17 cellular contexts compared by ENCODE assay signal in the genomic region with DNA sequence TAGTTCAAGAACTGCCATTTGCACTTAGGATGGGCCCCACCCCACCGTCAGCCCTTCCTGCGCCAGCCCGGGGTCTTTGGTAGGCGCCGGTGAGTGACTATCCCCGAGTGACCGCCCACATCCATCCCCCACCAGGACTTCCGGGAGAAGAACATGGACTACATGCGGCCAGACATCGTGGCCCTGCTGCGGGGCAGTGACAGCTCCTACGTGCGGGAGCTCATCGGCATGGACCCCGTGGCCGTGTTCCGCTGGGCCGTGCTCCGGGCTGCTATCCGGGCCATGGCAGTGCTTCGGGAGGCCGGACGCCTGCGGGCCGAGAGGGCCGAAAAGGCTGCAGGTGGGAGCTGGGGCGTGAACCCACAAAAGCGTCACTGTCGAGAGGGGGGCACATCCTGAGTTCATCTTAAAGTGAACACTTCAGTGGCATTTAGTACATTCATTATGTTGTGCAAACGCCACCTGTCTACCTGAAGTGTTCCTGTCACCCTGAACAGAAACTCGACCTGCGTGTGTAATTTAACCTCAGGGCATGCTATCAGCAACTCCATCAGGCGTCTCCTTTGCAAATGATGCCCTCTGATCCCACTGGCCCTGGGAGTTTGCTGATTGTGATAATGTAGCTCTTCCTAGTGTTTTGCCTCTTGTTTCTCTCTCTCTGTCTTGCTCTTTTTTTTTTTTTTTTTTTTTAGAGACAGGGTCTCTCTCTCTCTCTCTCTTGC. TPM values are rescaled to one million over a fixed set of nuclear protein-coding genes. Genes with fewer than 3 reads are reported as not detected.
DNase-seq lines count a peak whose midpoint lies in the region; ATAC-seq and TF ChIP-seq lines count a peak whose summit lies in the region.
"Had no signal": no experiment of that assay in that cellular context is flagged by ENCODE, and none has a peak within 500 bp of the region (broad histone marks: within the 10 kb centered on the region; RNA-seq: fewer than 3 reads in every experiment).

No MANE protein-coding gene starts in this region.

- no peak overlapping the region for H4K8ac ChIP-seq in mesendoderm (ENCODE audit: low read depth, low read length)

- no peak overlapping the region for H3K9ac ChIP-seq in mesendoderm (ENCODE audit: low read length)
- H3K9ac ChIP-seq: BLaER1 treated with 17β-estradiol and CSF1 and Interleukin-3, amounts not matched to agents 10 nM and 100 nM had no signal

- no peak overlapping the region for H3K4me3 Mint-ChIP-seq in activated CD4-positive, alpha-beta T cell treated with anti-CD3 and anti-CD28 coated beads, Interleukin-2, amount 10 ng/mL, durations not matched to agents 24 days and 14 days
- no peak overlapping the region for H3K4me3 Mint-ChIP-seq in T-helper 17 cell

- no peak overlapping the region for H3K23ac ChIP-seq in mesendoderm (ENCODE audit: low read length)

- no peaks in the 10 kb centered on the region for H3K79me1 ChIP-seq in mesendoderm (ENCODE audit: low read length)

- TF ChIP-seq CTCF in GM13976 (IDR thresholded peaks at IDR 0.05; ENCODE audit: borderline replicate concordance, control extremely low read depth, extremely low read depth, insufficient read depth, missing control alignments): no peak

- in situ Hi-C loops in GM13976 (cut with MboI; ENCODE audit: low sequenced_read_pairs, unreplicated experiment): no loop called here

- WGBS in mesendoderm (ENCODE audit: extremely low coverage, insufficient coverage, low lambda C conversion rate): no CpG with 5 or more reads among the region's 33 CpGs

- H3K4me3 ChIP-seq in mesendoderm (ENCODE audit: low read length): no peak overlapping the region
- H3K4me3 ChIP-seq: BLaER1 treated with 17β-estradiol and CSF1 and Interleukin-3, amounts not matched to agents 10 nM and 100 nM; heart right ventricle; left lung; SJCRH30; thyroid gland had no signal

- no peaks in the 10 kb centered on the region for H3K4me1 ChIP-seq in mesendoderm (ENCODE audit: control insufficient read depth, low read depth, low read length)
- H3K4me1 ChIP-seq: heart right ventricle, SJCRH30, thyroid gland had no signal

- H3K9me3 Mint-ChIP-seq in activated CD4-positive, alpha-beta T cell treated with anti-CD3 and anti-CD28 coated beads, Interleukin-2, amount 10 ng/mL, durations not matched to agents 24 days and 14 days: no peaks in the 10 kb centered on the region

- no peak overlapping the region for H3K4ac ChIP-seq in mesendoderm (ENCODE audit: low read depth, low read length)

- no peaks in the 10 kb centered on the region for H3K79me2 ChIP-seq in mesendoderm (ENCODE audit: control insufficient read depth, insufficient read depth, low read length)

- H2BK5ac ChIP-seq in mesendoderm (ENCODE audit: low read length): no peak overlapping the region

- no peak overlapping the region for H3K27ac ChIP-seq in mesendoderm (ENCODE audit: low read depth, low read length)
- H3K27ac ChIP-seq: heart right ventricle, SJCRH30, thyroid gland had no signal

- H2AK5ac ChIP-seq in mesendoderm (ENCODE audit: low read length): no peak overlapping the region

- ATAC-seq in T-helper 17 cell: no peak
- no peak for ATAC-seq in GM18520 (IDR thresholded peaks at IDR 0.05; ENCODE audit: unreplicated experiment)
- no peak for ATAC-seq in HG03135 (IDR thresholded peaks at IDR 0.05; ENCODE audit: unreplicated experiment)

- peaks cover 4% of the 10 kb centered on the region for H3K36me3 ChIP-seq in mesendoderm (ENCODE audit: control insufficient read depth, insufficient read depth, low read length)

- no peaks in the 10 kb centered on the region for H3K9me3 ChIP-seq in T-helper 17 cell (ENCODE audit: control insufficient read depth, low read length, poor library complexity, severe bottlenecking)
- H3K9me3 ChIP-seq: BLaER1 treated with 17β-estradiol and CSF1 and Interleukin-3, amounts not matched to agents 10 nM and 100 nM; heart right ventricle; left lung; neutrophil; SJCRH30; thyroid gland had no signal

- no peak overlapping the region for H3K4me2 ChIP-seq in mesendoderm (ENCODE audit: low read length)

- no peak overlapping the region for H2BK15ac ChIP-seq in mesendoderm (replicated peaks; ENCODE audit: low read depth)

- H3K27me3 Mint-ChIP-seq in activated CD4-positive, alpha-beta T cell treated with anti-CD3 and anti-CD28 coated beads, Interleukin-2, amount 10 ng/mL, durations not matched to agents 24 days and 14 days: no peaks in the 10 kb centered on the region
- no peaks in the 10 kb centered on the region for H3K27me3 Mint-ChIP-seq in T-helper 17 cell

- no peak overlapping the region for H3K18ac ChIP-seq in mesendoderm (ENCODE audit: low read length)

- no peak overlapping the region for H4K5ac ChIP-seq in mesendoderm (ENCODE audit: low read length)

- H3K4me1 Mint-ChIP-seq in activated CD4-positive, alpha-beta T cell treated with anti-CD3 and anti-CD28 coated beads, Interleukin-2, amount 10 ng/mL, durations not matched to agents 24 days and 14 days: peaks cover 11% of the 10 kb centered on the region
- H3K4me1 Mint-ChIP-seq in T-helper 17 cell: no peaks in the 10 kb centered on the region

- no peak overlapping the region for H3K56ac ChIP-seq in mesendoderm (ENCODE audit: low read length)

- DNase-seq in activated CD4-positive, alpha-beta T cell treated with anti-CD3 and anti-CD28 coated beads, Interleukin-2, amount 10 ng/mL, durations not matched to agents 24 days and 14 days: no peak
- DNase-seq in activated CD4-positive, alpha-beta T cell treated with anti-CD3 and anti-CD28 coated beads, Interleukin-2, amount 50 U/mL, for 48 hours: no peak
- DNase-seq in GM13976 (ENCODE audit: low spot score) (peak; percentile 22), T-helper 17 cell (no peak), mesendoderm (peak; percentile 42), MV-4-11 (lab: John Stamatoyannopoulos, UW) (no peak)
- DNase-seq: activated CD8-positive, alpha-beta memory T cell treated with anti-CD3 and anti-CD28 coated beads for 24 hours; activated effector memory CD4-positive, alpha-beta T cell treated with Interleukin-2 at 50 U/mL for 16 hours; heart right ventricle; Karpas-422; left lung; SJCRH30; thyroid gland had no signal

- intact Hi-C loops in activated CD4-positive, alpha-beta T cell treated with anti-CD3 and anti-CD28 coated beads, Interleukin-2, amount 10 ng/mL, durations not matched to agents 24 days and 14 days (cut with micrococcal nuclease): no loop called here

- H2BK120ac ChIP-seq in mesendoderm (ENCODE audit: low read depth, low read length): no peak overlapping the region

- H3K27ac Mint-ChIP-seq in activated CD4-positive, alpha-beta T cell treated with anti-CD3 and anti-CD28 coated beads, Interleukin-2, amount 10 ng/mL, durations not matched to agents 24 days and 14 days: peak overlapping the region; percentile 5
- peak overlapping the region; percentile 79 for H3K27ac Mint-ChIP-seq in T-helper 17 cell

- no peaks in the 10 kb centered on the region for H3K27me3 ChIP-seq in mesendoderm (ENCODE audit: insufficient read depth, low read length, poor library complexity)
- H3K27me3 ChIP-seq: BLaER1 treated with 17β-estradiol and CSF1 and Interleukin-3, amounts not matched to agents 10 nM and 100 nM; heart right ventricle; left lung; neutrophil; SJCRH30; thyroid gland had no signal

- peaks cover 64% of the 10 kb centered on the region for H3K36me3 Mint-ChIP-seq in activated CD4-positive, alpha-beta T cell treated with anti-CD3 and anti-CD28 coated beads, Interleukin-2, amount 10 ng/mL, durations not matched to agents 24 days and 14 days (ENCODE audit: low read depth)
- peaks cover 2% of the 10 kb centered on the region for H3K36me3 Mint-ChIP-seq in T-helper 17 cell (ENCODE audit: low read depth)

RNA-seq across cellular contexts. Expression of a gene that starts 42.4 kb away (rescaled TPM):
- total RNA-seq in activated CD4-positive, alpha-beta T cell treated with anti-CD3 and anti-CD28 coated beads, Interleukin-2, amount 10 ng/mL, durations not matched to agents 24 days and 14 days: 29.8 and 31.3 TPM in 2 replicates
- total RNA-seq in T-helper 17 cell: 10 to 100 TPM; 21.7 to 23.1 TPM
- polyA plus RNA-seq in mesendoderm (2013, experiment 1 of 2): 7.1 TPM
- polyA plus RNA-seq in mesendoderm (2013, experiment 2 of 2): 7.3 TPM

RNA-seq across cellular contexts. Expression of a gene that starts 53.2 kb away (rescaled TPM):
- total RNA-seq in activated CD4-positive, alpha-beta T cell treated with anti-CD3 and anti-CD28 coated beads, Interleukin-2, amount 10 ng/mL, durations not matched to agents 24 days and 14 days: 17.8 and 23.0 TPM in 2 replicates
- total RNA-seq in T-helper 17 cell: 10 to 100 TPM; 13.9 to 14.9 TPM
- 17.6 TPM for polyA plus RNA-seq in mesendoderm (2013, experiment 1 of 2)
- 17.5 TPM for polyA plus RNA-seq in mesendoderm (2013, experiment 2 of 2)

Comparison
In these comparisons a context has a peak if more than half of its experiments do, and no peak if none do; other contexts are left out.
1. DNase-seq: peak in GM13976 (single experiment) and mesendoderm (single experiment); none in activated CD4-positive, alpha-beta T cell treated with anti-CD3 and anti-CD28 coated beads, Interleukin-2, amount 10 ng/mL, durations not matched to agents 24 days and 14 days (single experiment), activated CD4-positive, alpha-beta T cell treated with anti-CD3 and anti-CD28 coated beads, Interleukin-2, amount 50 U/mL, for 48 hours (0 of 2), T-helper 17 cell (0 of 3) and MV-4-11 (single experiment).